In genomic region chr20:47863531-47863930, GRCh38 we compare ENCODE assay signal across 24 cellular contexts.
"Had no signal": no experiment of that assay in that cellular context is flagged by ENCODE, and none has a peak within 500 bp of the region (broad histone marks: within the 10 kb centered on the region; RNA-seq: fewer than 3 reads in every experiment).

No MANE protein-coding gene starts in this region.

- DNase-seq: colonic mucosa; effector memory CD4-positive, alpha-beta T cell; erythroblast; esophagus squamous epithelium; head of caudate nucleus; left ventricle myocardium superior; lower lobe of right lung; mesenchymal stem cell; mucosa of descending colon; naive B cell; sigmoid colon; stimulated activated CD4-positive, alpha-beta T cell treated with anti-CD3 and anti-CD28 coated beads, Interleukin-2, amount 100 ng/mL, for 24 hours; stimulated activated CD4-positive, alpha-beta T cell treated with anti-CD3 and anti-CD28 coated beads, Interleukin-4, amount 100 ng/mL, for 24 hours; stimulated activated naive CD8-positive, alpha-beta T cell treated with anti-CD3 and anti-CD28 coated beads, Interleukin-15, Interleukin-2, amounts not matched to agents 100 U/mL and 50 U/mL, for 24 hours; substantia nigra; testis; tibial artery had no signal

- H3K36me3 ChIP-seq: colonic mucosa, esophagus squamous epithelium, lower lobe of right lung, neural progenitor cell, prostate gland, right atrium auricular region, sigmoid colon, tibial artery had no signal

- H3K4me2 ChIP-seq: neural progenitor cell had no signal

- H2AFZ ChIP-seq: neural progenitor cell had no signal

- H3K9me3 ChIP-seq: colonic mucosa, esophagus squamous epithelium, lower lobe of right lung, mucosa of descending colon, prostate gland, sigmoid colon, testis had no signal

- H3K27ac ChIP-seq: colonic mucosa, esophagus squamous epithelium, lower lobe of right lung, neural progenitor cell, prostate gland, right atrium auricular region, sigmoid colon, testis, tibial artery had no signal

- H3K9ac ChIP-seq: neural progenitor cell had no signal

- H3K27me3 ChIP-seq: colonic mucosa, neural progenitor cell, right atrium auricular region, sigmoid colon, testis had no signal

- ATAC-seq: left ventricle myocardium superior; lower lobe of right lung; mucosa of descending colon; natural killer cell treated with Interleukin-12 subunit alpha and Interleukin-12 subunit beta and Interleukin-15 and Interleukin-18, amount 100 ng/mL, for 72 hours; stimulated activated memory B cell treated with anti-CD40 and anti-IgM and Interleukin-4, amounts not matched to agents 10 μg/mL and 1 μg/mL and 100 μg/mL, for 72 hours; stimulated activated naive CD8-positive, alpha-beta T cell treated with anti-CD3 and anti-CD28 coated beads, Interleukin-15, Interleukin-2, amounts not matched to agents 100 U/mL and 50 U/mL, for 24 hours had no signal

- H3K4me1 ChIP-seq: colonic mucosa, lower lobe of right lung, prostate gland, right atrium auricular region, testis had no signal

- FAIRE-seq: frontal cortex, keratinocyte had no signal

- H3K4me3 ChIP-seq: colonic mucosa, esophagus squamous epithelium, lower lobe of right lung, mucosa of descending colon, neural progenitor cell, prostate gland, right atrium auricular region, sigmoid colon, testis, tibial artery had no signal
